Comparison of ENCODE assay signal across 25 cellular contexts in the genomic region with DNA sequence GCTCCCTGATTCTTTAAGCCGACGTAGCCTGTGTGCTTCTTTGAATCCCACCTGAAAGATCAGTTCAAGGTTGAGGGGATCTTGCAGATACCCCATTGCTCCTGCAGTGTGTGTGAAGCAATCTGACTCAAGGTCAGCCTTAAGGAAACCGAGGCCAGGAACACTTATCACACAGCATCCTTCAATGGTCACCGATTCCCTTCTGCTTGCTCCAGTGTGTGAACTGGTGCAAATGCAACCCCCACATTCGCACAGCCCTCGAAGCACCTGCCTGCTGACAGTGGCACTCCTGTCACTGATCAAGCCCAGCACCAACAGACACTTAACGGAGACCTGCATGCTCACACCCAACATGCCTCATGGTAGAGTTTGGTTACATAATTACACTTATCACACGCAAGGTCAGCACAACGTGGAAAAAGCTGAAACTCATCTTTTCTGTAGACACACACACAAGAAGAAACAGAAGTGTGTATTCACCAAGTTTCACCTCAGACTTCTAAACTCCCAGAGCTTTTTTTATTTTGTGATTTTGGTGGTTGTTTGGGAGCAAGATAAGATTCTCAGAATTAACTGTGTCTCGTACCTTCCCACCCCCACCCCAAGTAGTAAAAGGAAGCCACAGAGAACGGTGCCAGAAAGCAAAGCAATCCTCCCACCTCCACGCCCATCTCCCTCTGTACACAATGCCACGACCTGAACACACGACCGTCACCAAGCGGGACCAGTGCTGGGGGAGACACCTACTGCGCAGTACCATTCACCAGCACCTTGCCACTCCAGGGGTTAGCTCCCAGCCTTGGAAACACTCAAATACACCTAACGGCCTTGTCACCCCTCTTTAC. TPM values are rescaled to one million over a fixed set of nuclear protein-coding genes. Genes with fewer than 3 reads are reported as not detected.
DNase-seq lines count a peak whose midpoint lies in the region; ATAC-seq and TF ChIP-seq lines count a peak whose summit lies in the region.
"Had no signal": no experiment of that assay in that cellular context is flagged by ENCODE, and none has a peak within 500 bp of the region (broad histone marks: within the 10 kb centered on the region; RNA-seq: fewer than 3 reads in every experiment).

No MANE protein-coding gene starts in this region.

- H4K20me1 ChIP-seq in GM23338 (replicated peaks; ENCODE audit: insufficient read depth) = peaks cover 37% of the 10 kb centered on the region

- no peaks in the 10 kb centered on the region for H3K9me3 ChIP-seq in mesenchymal stem cell (ENCODE audit: control insufficient read depth, low read length)
- H3K9me3 ChIP-seq: body of pancreas, transverse colon had no signal

- H3K18ac ChIP-seq in mesenchymal stem cell (ENCODE audit: low read depth in 1 of 2, low read length in 2 of 2) = no peak overlapping the region

- no peaks in the 10 kb centered on the region for H3K27me3 ChIP-seq in GM23338 (ENCODE audit: insufficient read depth)
- H3K27me3 ChIP-seq in mesenchymal stem cell (ENCODE audit: control insufficient read depth in 1 of 2, insufficient read depth in 1 of 2, low read length in 2 of 2) = no peaks in the 10 kb centered on the region
- H3K27me3 ChIP-seq: body of pancreas, transverse colon had no signal

- H2BK120ac ChIP-seq in mesenchymal stem cell (ENCODE audit: low read depth, low read length) = no peak overlapping the region

- no peak overlapping the region for H2BK15ac ChIP-seq in mesenchymal stem cell (ENCODE audit: low read depth, poor library complexity, severe bottlenecking)

- no peak overlapping the region for H2BK12ac ChIP-seq in mesenchymal stem cell (ENCODE audit: low read length in 2 of 2)

- POLR2A ChIA-PET in activated CD4-positive, alpha-beta T cell treated with anti-CD3 and anti-CD28 coated beads, Interleukin-2, amount 10 ng/mL, durations not matched to agents 7 days and 5 days (lab: Charles Lee) = no interaction called here
- POLR2A ChIA-PET in activated CD8-positive, alpha-beta T cell treated with anti-CD3 and anti-CD28 coated beads, Interleukin-2, amount 10 ng/mL, durations not matched to agents 7 days and 5 days (lab: Charles Lee) = interaction anchor here (1.2 kb wide), 1 partner anchor 17 kb away, joined by 3 read pairs; no protein-coding TSS in a partner anchor

- DNase-seq in activated CD4-positive, alpha-beta T cell treated with anti-CD3 and anti-CD28 coated beads, Interleukin-2, amount 10 ng/mL, durations not matched to agents 7 days and 5 days = peak; percentile 34
- DNase-seq in activated CD4-positive, alpha-beta T cell treated with anti-CD3 and anti-CD28 coated beads, Interleukin-2, amount 50 U/mL, for 4 hours = no peak
- no peak for DNase-seq in GM23338 (ENCODE audit: low spot score)
- DNase-seq in activated CD8-positive, alpha-beta T cell treated with anti-CD3 and anti-CD28 coated beads, Interleukin-2, amount 10 ng/mL, durations not matched to agents 7 days and 5 days = peak; percentile 28
- no peak for DNase-seq in mesenchymal stem cell
- no peak for DNase-seq in central memory CD4-positive, alpha-beta T cell
- DNase-seq: activated effector memory CD4-positive, alpha-beta T cell treated with Interleukin-2 at 50 U/mL for 16 hours; body of pancreas; cortex of kidney; foreskin fibroblast; hypothalamus; NCI-H1694 treated with DMSO at 0.1 percent for 48 hours; NCI-H226; stimulated activated CD4-positive, alpha-beta T cell treated with anti-CD3 and anti-CD28 coated beads, Interleukin-12 subunit alpha, Interleukin-12 subunit beta, amount 100 ng/mL, for 4 hours; transverse colon had no signal

- WGBS in mesenchymal stem cell = 96% methylated on average over 15 of the region's 18 CpGs

- CTCF ChIA-PET in activated CD4-positive, alpha-beta T cell treated with anti-CD3 and anti-CD28 coated beads, Interleukin-2, amount 10 ng/mL, durations not matched to agents 7 days and 5 days (lab: Charles Lee) = interaction anchor here (0.7 kb wide), 1 partner anchor 40 kb away, joined by 3 read pairs; no protein-coding TSS in a partner anchor
- CTCF ChIA-PET in activated CD8-positive, alpha-beta T cell treated with anti-CD3 and anti-CD28 coated beads, Interleukin-2, amount 10 ng/mL, durations not matched to agents 7 days and 5 days (lab: Charles Lee) = interaction anchor here (1.1 to 3.8 kb wide), 2 partner anchors 17 to 90 kb away, joined by 4 to 24 read pairs; no protein-coding TSS in a partner anchor

- no peak overlapping the region for H3K14ac ChIP-seq in mesenchymal stem cell (ENCODE audit: low read length in 2 of 2)

- H3K9me2 ChIP-seq in GM23338 (ENCODE audit: insufficient read depth) = no peaks in the 10 kb centered on the region

- H3K27ac Mint-ChIP-seq in activated CD4-positive, alpha-beta T cell treated with anti-CD3 and anti-CD28 coated beads, Interleukin-2, amount 10 ng/mL, durations not matched to agents 7 days and 5 days = peak overlapping the region; percentile 82
- H3K27ac Mint-ChIP-seq in GM23338 = 0 out of 2 replicates have a peak overlapping the region, but pooled peaks have one; percentile 3
- H3K27ac Mint-ChIP-seq in activated CD8-positive, alpha-beta T cell treated with anti-CD3 and anti-CD28 coated beads, Interleukin-2, amount 10 ng/mL, durations not matched to agents 7 days and 5 days = peak overlapping the region; percentile 82

- H3K4me1 ChIP-seq in GM23338 (ENCODE audit: insufficient read depth) (no peaks in the 10 kb centered on the region), mesenchymal stem cell (ENCODE audit: control insufficient read depth, insufficient read depth, low read depth, low read length) (no peaks in the 10 kb centered on the region)

- no peak overlapping the region for H2BK5ac ChIP-seq in mesenchymal stem cell (ENCODE audit: low read depth, low read length, poor library complexity, severe bottlenecking)

- H3F3A ChIP-seq in GM23338 (replicated peaks; ENCODE audit: low read depth) = peaks cover 11% of the 10 kb centered on the region; the same call in 1 of the 2 replicates

- H3K9me3 Mint-ChIP-seq in activated CD4-positive, alpha-beta T cell treated with anti-CD3 and anti-CD28 coated beads, Interleukin-2, amount 10 ng/mL, durations not matched to agents 7 days and 5 days = no peaks in the 10 kb centered on the region
- no peaks in the 10 kb centered on the region for H3K9me3 Mint-ChIP-seq in GM23338
- H3K9me3 Mint-ChIP-seq in activated CD8-positive, alpha-beta T cell treated with anti-CD3 and anti-CD28 coated beads, Interleukin-2, amount 10 ng/mL, durations not matched to agents 7 days and 5 days (ENCODE audit: insufficient read depth) = no peaks in the 10 kb centered on the region

- peak overlapping the region; percentile 32 for H3K9ac ChIP-seq in mesenchymal stem cell (ENCODE audit: low read length)

- H3K79me1 ChIP-seq in mesenchymal stem cell (replicated peaks; ENCODE audit: low read length, poor library complexity, severe bottlenecking) = peaks cover 41% of the 10 kb centered on the region

- H3K23ac ChIP-seq in mesenchymal stem cell (ENCODE audit: low read length in 2 of 2) = no peak overlapping the region

- no peak overlapping the region for H2AFZ ChIP-seq in GM23338
- H2AFZ ChIP-seq in mesenchymal stem cell (ENCODE audit: low read depth, low read length) = no peak overlapping the region

- no peak for TF ChIP-seq CTCF in GM23338 (conservative IDR thresholded peaks at IDR 0.05; ENCODE audit: low read depth in 2 of 2)

- no peak for ATAC-seq in GM23338
- peak; percentile 49 for ATAC-seq in activated CD8-positive, alpha-beta T cell treated with anti-CD3 and anti-CD28 coated beads, Interleukin-2, amount 10 ng/mL, durations not matched to agents 7 days and 5 days
- ATAC-seq in GM21528 (IDR thresholded peaks at IDR 0.05; ENCODE audit: low FRiP score, unreplicated experiment) = no peak
- ATAC-seq in GM21825 (IDR thresholded peaks at IDR 0.05; ENCODE audit: unreplicated experiment) = no peak
- ATAC-seq: body of pancreas had no signal

- peaks cover 51% of the 10 kb centered on the region for H3K36me3 ChIP-seq in GM23338 (ENCODE audit: insufficient read depth)
- H3K36me3 ChIP-seq in mesenchymal stem cell (ENCODE audit: control insufficient read depth in 1 of 2, insufficient read depth in 2 of 2, low read depth in 1 of 2, low read length in 2 of 2) = peaks cover 46 to 83% of the 10 kb centered on the region in 2 experiments

- peaks cover 79% of the 10 kb centered on the region for H3K36me3 Mint-ChIP-seq in activated CD4-positive, alpha-beta T cell treated with anti-CD3 and anti-CD28 coated beads, Interleukin-2, amount 10 ng/mL, durations not matched to agents 7 days and 5 days (ENCODE audit: low read depth)
- H3K36me3 Mint-ChIP-seq in GM23338 (ENCODE audit: low read depth) = peaks cover 89% of the 10 kb centered on the region
- peaks cover 86% of the 10 kb centered on the region for H3K36me3 Mint-ChIP-seq in activated CD8-positive, alpha-beta T cell treated with anti-CD3 and anti-CD28 coated beads, Interleukin-2, amount 10 ng/mL, durations not matched to agents 7 days and 5 days (ENCODE audit: low read depth)

- peaks cover 80% of the 10 kb centered on the region for H3K4me1 Mint-ChIP-seq in activated CD4-positive, alpha-beta T cell treated with anti-CD3 and anti-CD28 coated beads, Interleukin-2, amount 10 ng/mL, durations not matched to agents 7 days and 5 days
- peaks cover 1% of the 10 kb centered on the region; the same call in 1 of the 3 replicates for H3K4me1 Mint-ChIP-seq in GM23338
- H3K4me1 Mint-ChIP-seq in activated CD8-positive, alpha-beta T cell treated with anti-CD3 and anti-CD28 coated beads, Interleukin-2, amount 10 ng/mL, durations not matched to agents 7 days and 5 days (ENCODE audit: low read depth) = peaks cover 57% of the 10 kb centered on the region

- no peak overlapping the region for H4K91ac ChIP-seq in mesenchymal stem cell (ENCODE audit: low read length)

- H3K4me2 ChIP-seq in GM23338 = no peak overlapping the region
- H3K4me2 ChIP-seq in mesenchymal stem cell (ENCODE audit: low read length, poor library complexity, severe bottlenecking) = no peak overlapping the region

- no peaks in the 10 kb centered on the region for H3K27me3 Mint-ChIP-seq in activated CD4-positive, alpha-beta T cell treated with anti-CD3 and anti-CD28 coated beads, Interleukin-2, amount 10 ng/mL, durations not matched to agents 7 days and 5 days
- peaks cover 4% of the 10 kb centered on the region for H3K27me3 Mint-ChIP-seq in GM23338 (ENCODE audit: insufficient read depth, low read depth, poor library complexity)
- H3K27me3 Mint-ChIP-seq in activated CD8-positive, alpha-beta T cell treated with anti-CD3 and anti-CD28 coated beads, Interleukin-2, amount 10 ng/mL, durations not matched to agents 7 days and 5 days (ENCODE audit: low read depth) = no peaks in the 10 kb centered on the region

- H3K4me3 ChIP-seq in GM23338 (no peak overlapping the region), mesenchymal stem cell (ENCODE audit: insufficient read depth in 1 of 2, low read depth in 1 of 2, low read length in 2 of 2) (no peak overlapping the region)
- H3K4me3 ChIP-seq: body of pancreas, transverse colon had no signal

- no peak overlapping the region for H3K4ac ChIP-seq in mesenchymal stem cell (ENCODE audit: low read depth in 1 of 2, low read length in 2 of 2)

- H3K27ac ChIP-seq in GM23338 (ENCODE audit: low read depth) (no peak overlapping the region), mesenchymal stem cell (ENCODE audit: low read length, poor library complexity, severe bottlenecking) (no peak overlapping the region)
- H3K27ac ChIP-seq: body of pancreas, C4-2B, transverse colon had no signal

- H3K79me2 ChIP-seq in GM23338 (replicated peaks; ENCODE audit: insufficient read depth) = peaks cover 33% of the 10 kb centered on the region

- peak overlapping the region; percentile 30 for H3K4me3 Mint-ChIP-seq in activated CD4-positive, alpha-beta T cell treated with anti-CD3 and anti-CD28 coated beads, Interleukin-2, amount 10 ng/mL, durations not matched to agents 7 days and 5 days
- no peak overlapping the region for H3K4me3 Mint-ChIP-seq in GM23338
- H3K4me3 Mint-ChIP-seq in activated CD8-positive, alpha-beta T cell treated with anti-CD3 and anti-CD28 coated beads, Interleukin-2, amount 10 ng/mL, durations not matched to agents 7 days and 5 days = peak overlapping the region; percentile 20

- no peak overlapping the region for H4K8ac ChIP-seq in mesenchymal stem cell (ENCODE audit: low read length)

- H2AK5ac ChIP-seq in mesenchymal stem cell (ENCODE audit: low read length, severe bottlenecking) = no peak overlapping the region

RNA-seq across cellular contexts. Expression of a gene that starts 37.2 kb away (rescaled TPM):
- total RNA-seq in activated CD4-positive, alpha-beta T cell treated with anti-CD3 and anti-CD28 coated beads, Interleukin-2, amount 10 ng/mL, durations not matched to agents 7 days and 5 days = not detected
- total RNA-seq in GM23338 (2014; rRNA removed; shearing (Covaris generic)) = not detected in 2 replicates
- not detected in 2 replicates for polyA plus RNA-seq in GM23338 (2016; fragmentation: Nextera tagmentation; extraction: Ambion mirVana)
- not detected for total RNA-seq in activated CD8-positive, alpha-beta T cell treated with anti-CD3 and anti-CD28 coated beads, Interleukin-2, amount 10 ng/mL, durations not matched to agents 7 days and 5 days
- polyA plus RNA-seq in mesenchymal stem cell (2013, experiment 1 of 2) = not detected
- not detected for polyA plus RNA-seq in mesenchymal stem cell (2013, experiment 2 of 2)
- total RNA-seq: A673, body of pancreas, H1, kidney epithelial cell, MCF 10A, pulmonary artery endothelial cell, SK-MEL-5, transverse colon had no signal
- polyA plus RNA-seq: H1, neural cell had no signal

RNA-seq across cellular contexts. Expression of a gene that starts 44.4 kb away (rescaled TPM):
- total RNA-seq in activated CD4-positive, alpha-beta T cell treated with anti-CD3 and anti-CD28 coated beads, Interleukin-2, amount 10 ng/mL, durations not matched to agents 7 days and 5 days = 100 to 1,000 TPM; 157 to 160 TPM
- 130 and 169 TPM in 2 replicates for total RNA-seq in GM23338 (2014; rRNA removed; shearing (Covaris generic))
- polyA plus RNA-seq in GM23338 (2016; fragmentation: Nextera tagmentation; extraction: Ambion mirVana) = 39.9 and 42.3 TPM in 2 replicates
- 100 to 1,000 TPM; 134 to 144 TPM for total RNA-seq in activated CD8-positive, alpha-beta T cell treated with anti-CD3 and anti-CD28 coated beads, Interleukin-2, amount 10 ng/mL, durations not matched to agents 7 days and 5 days
- 42.3 TPM for polyA plus RNA-seq in mesenchymal stem cell (2013, experiment 1 of 2)
- 42.5 TPM for polyA plus RNA-seq in mesenchymal stem cell (2013, experiment 2 of 2)

RNA-seq across cellular contexts. Expression of a gene that starts 50.5 kb away (rescaled TPM):
- total RNA-seq in activated CD4-positive, alpha-beta T cell treated with anti-CD3 and anti-CD28 coated beads, Interleukin-2, amount 10 ng/mL, durations not matched to agents 7 days and 5 days = 100 to 1,000 TPM; 172 to 189 TPM
- 286 and 301 TPM in 2 replicates for total RNA-seq in GM23338 (2014; rRNA removed; shearing (Covaris generic))
- 324 and 339 TPM in 2 replicates for polyA plus RNA-seq in GM23338 (2016; fragmentation: Nextera tagmentation; extraction: Ambion mirVana)
- total RNA-seq in activated CD8-positive, alpha-beta T cell treated with anti-CD3 and anti-CD28 coated beads, Interleukin-2, amount 10 ng/mL, durations not matched to agents 7 days and 5 days = 100 to 1,000 TPM; 209 to 217 TPM
- 78.8 TPM for polyA plus RNA-seq in mesenchymal stem cell (2013, experiment 1 of 2)
- polyA plus RNA-seq in mesenchymal stem cell (2013, experiment 2 of 2) = 76.6 TPM

Comparison
In these comparisons a context has a peak if more than half of its experiments do, and no peak if none do; other contexts are left out.
1. DNase-seq: peak in activated CD4-positive, alpha-beta T cell treated with anti-CD3 and anti-CD28 coated beads, Interleukin-2, amount 10 ng/mL, durations not matched to agents 7 days and 5 days (single experiment) and activated CD8-positive, alpha-beta T cell treated with anti-CD3 and anti-CD28 coated beads, Interleukin-2, amount 10 ng/mL, durations not matched to agents 7 days and 5 days (single experiment); none in activated CD4-positive, alpha-beta T cell treated with anti-CD3 and anti-CD28 coated beads, Interleukin-2, amount 50 U/mL, for 4 hours (0 of 2), GM23338 (single experiment), mesenchymal stem cell (single experiment) and central memory CD4-positive, alpha-beta T cell (single experiment).
2. H3K27ac Mint-ChIP-seq: peak in every context shown above with its lines; median percentile 82 in activated CD4-positive, alpha-beta T cell treated with anti-CD3 and anti-CD28 coated beads, Interleukin-2, amount 10 ng/mL, durations not matched to agents 7 days and 5 days; 82 in activated CD8-positive, alpha-beta T cell treated with anti-CD3 and anti-CD28 coated beads, Interleukin-2, amount 10 ng/mL, durations not matched to agents 7 days and 5 days; 3 in GM23338.